In the genomic region with DNA sequence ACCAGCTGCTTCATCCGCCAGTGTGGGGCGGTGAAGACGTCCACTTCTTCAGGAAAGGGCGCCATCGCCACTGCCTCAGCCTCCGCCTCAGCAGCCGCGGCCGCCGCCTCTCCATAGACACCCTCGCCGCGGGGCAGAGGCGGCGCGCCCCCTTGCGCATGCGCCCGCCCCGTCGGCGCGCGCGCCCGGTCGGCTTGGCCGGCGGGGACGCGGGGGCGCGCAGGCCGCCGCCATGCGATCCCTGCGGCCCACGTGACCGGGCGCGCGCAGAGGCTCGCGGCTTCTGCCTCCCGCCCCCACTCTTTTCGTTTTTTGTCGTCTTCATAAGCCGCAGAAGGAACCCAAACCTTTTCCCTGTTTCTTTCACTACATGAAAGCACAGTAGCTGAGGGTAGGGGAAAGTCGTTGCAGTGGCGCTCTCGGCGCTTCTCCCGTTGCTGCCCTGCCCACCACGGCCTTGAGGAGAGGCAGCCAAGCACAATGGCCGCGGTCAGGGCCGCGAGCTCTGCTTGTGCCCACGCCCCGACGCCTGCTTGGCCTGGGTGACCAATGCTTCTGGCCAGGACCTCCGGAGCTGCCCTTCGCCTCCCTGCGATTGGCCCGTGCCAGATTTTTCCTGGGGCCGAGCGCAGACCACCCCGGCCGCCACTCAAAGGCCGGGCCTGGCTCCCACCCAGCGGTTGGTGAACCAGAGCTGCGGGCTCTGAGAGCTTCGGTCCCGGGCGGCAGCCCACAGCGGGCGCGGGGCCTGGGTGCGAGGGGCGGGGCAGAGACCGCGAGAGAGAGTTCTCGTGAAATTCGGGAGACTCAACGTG, we compare ENCODE assay signal across 8 cellular contexts. TPM values are rescaled to one million over a fixed set of nuclear protein-coding genes. Genes with fewer than 3 reads are reported as not detected.
DNase-seq lines count a peak whose midpoint lies in the region; ATAC-seq and TF ChIP-seq lines count a peak whose summit lies in the region.

A gene with protein sequence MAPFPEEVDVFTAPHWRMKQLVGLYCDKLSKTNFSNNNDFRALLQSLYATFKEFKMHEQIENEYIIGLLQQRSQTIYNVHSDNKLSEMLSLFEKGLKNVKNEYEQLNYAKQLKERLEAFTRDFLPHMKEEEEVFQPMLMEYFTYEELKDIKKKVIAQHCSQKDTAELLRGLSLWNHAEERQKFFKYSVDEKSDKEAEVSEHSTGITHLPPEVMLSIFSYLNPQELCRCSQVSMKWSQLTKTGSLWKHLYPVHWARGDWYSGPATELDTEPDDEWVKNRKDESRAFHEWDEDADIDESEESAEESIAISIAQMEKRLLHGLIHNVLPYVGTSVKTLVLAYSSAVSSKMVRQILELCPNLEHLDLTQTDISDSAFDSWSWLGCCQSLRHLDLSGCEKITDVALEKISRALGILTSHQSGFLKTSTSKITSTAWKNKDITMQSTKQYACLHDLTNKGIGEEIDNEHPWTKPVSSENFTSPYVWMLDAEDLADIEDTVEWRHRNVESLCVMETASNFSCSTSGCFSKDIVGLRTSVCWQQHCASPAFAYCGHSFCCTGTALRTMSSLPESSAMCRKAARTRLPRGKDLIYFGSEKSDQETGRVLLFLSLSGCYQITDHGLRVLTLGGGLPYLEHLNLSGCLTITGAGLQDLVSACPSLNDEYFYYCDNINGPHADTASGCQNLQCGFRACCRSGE (minus strand): TSS at position 135 of the 815 bp plus-strand sequence. CDS start 70 bp downstream, at position 65.

- DNase-seq in AG09309 (ENCODE audit: low read depth) (peak; percentile 34), NCI-H2227 treated with DMSO at 0.1 percent for 48 hours (lab: John Stamatoyannopoulos, UW) (peak; percentile 68), chondrocyte (ENCODE audit: low spot score) (peak; percentile 89)
- DNase-seq in activated CD4-positive, alpha-beta T cell treated with anti-CD3 and anti-CD28 coated beads for 24 hours (ENCODE audit: low read depth in 2 of 2) = peak; percentile 64 to 71
- DNase-seq in stimulated activated CD4-positive, alpha-beta T cell treated with anti-CD3 and anti-CD28 coated beads, Interleukin-1b, Interleukin-23, amount 100 ng/mL, for 4 hours (ENCODE audit: low read depth in 2 of 2) = peak; percentile 70 to 80

- H3K36me3 Mint-ChIP-seq in chondrocyte (ENCODE audit: low read depth) = no peaks in the 10 kb centered on the region

- peak within 1 kb of the TSS; percentile 100 for H3K27ac Mint-ChIP-seq in chondrocyte (ENCODE audit: unreplicated experiment)

- peak within 1 kb of the TSS; percentile 100 for H3K27ac ChIP-seq in layer of hippocampus (ENCODE audit: low read depth, low read length)

- H3K4me3 ChIP-seq in AG09309 (ENCODE audit: control insufficient read depth, low read depth, low read length) = peak within 1 kb of the TSS; percentile 86

- no peaks in the 10 kb centered on the region for H3K27me3 Mint-ChIP-seq in chondrocyte (ENCODE audit: low read depth)

- ATAC-seq in GM18907 (IDR thresholded peaks at IDR 0.05; ENCODE audit: unreplicated experiment) = peak; percentile 78
- peak; percentile 68 for ATAC-seq in HG03139 (IDR thresholded peaks at IDR 0.05; ENCODE audit: unreplicated experiment)

- peaks cover 71% of the 10 kb centered on the region for H3K4me1 Mint-ChIP-seq in chondrocyte (ENCODE audit: low read depth)

- peak within 1 kb of the TSS; percentile 97 for H3K4me3 Mint-ChIP-seq in chondrocyte (ENCODE audit: unreplicated experiment)

- TF ChIP-seq CTCF in AG09309 (IDR thresholded peaks at IDR 0.05; ENCODE audit: control insufficient read depth, insufficient read depth, low read depth, low read length, missing control alignments) (no peak), chondrocyte (IDR thresholded peaks at IDR 0.05) (no peak)

- no peaks in the 10 kb centered on the region for H3K27me3 ChIP-seq in layer of hippocampus (ENCODE audit: control insufficient read depth, insufficient read depth, low read length)

- no peaks in the 10 kb centered on the region for H3K9me3 Mint-ChIP-seq in chondrocyte (ENCODE audit: low read depth)

RNA-seq across cellular contexts. Expression of the gene that starts here (rescaled TPM):
- total RNA-seq in chondrocyte = 54.4 to 110 TPM (median 56.9 TPM) in 3 replicates

Comparison
In these comparisons a context has a peak if more than half of its experiments do, and no peak if none do; other contexts are left out.
1. Peak in every context shown above with its lines: DNase-seq, ATAC-seq, H3K4me3 ChIP-seq and H3K27ac ChIP-seq.
2. DNase-seq: peak in every context shown above with its lines; median percentile 89 in chondrocyte; 75 in stimulated activated CD4-positive, alpha-beta T cell treated with anti-CD3 and anti-CD28 coated beads, Interleukin-1b, Interleukin-23, amount 100 ng/mL, for 4 hours; 68 in NCI-H2227 treated with DMSO at 0.1 percent for 48 hours; 68 in activated CD4-positive, alpha-beta T cell treated with anti-CD3 and anti-CD28 coated beads for 24 hours; 34 in AG09309.